Comparison of ENCODE assay signal across 1 cellular context in genomic region chr3:38018296-38019266, GRCh38.
TF ChIP-seq lines count a peak whose summit lies in the region.

No MANE protein-coding gene starts in this region.

TF ChIP-seq in WTC11, 78 proteins besides CTCF, POLR2A, EP300 and RAD21 (continued from another document):
- TF ChIP-seq MLX (CRISPR knock-in tag; IDR thresholded peaks at IDR 0.05) (no peak), NR3C1 (CRISPR knock-in tag; conservative IDR thresholded peaks at IDR 0.05; ENCODE audit: low read depth) (no peak), NR1H2 (CRISPR knock-in tag; IDR thresholded peaks at IDR 0.05) (no peak), FOXK1 (CRISPR knock-in tag; IDR thresholded peaks at IDR 0.05) (no peak), HMGA2 (CRISPR knock-in tag; IDR thresholded peaks at IDR 0.05) (no peak)
